In the genomic region with DNA sequence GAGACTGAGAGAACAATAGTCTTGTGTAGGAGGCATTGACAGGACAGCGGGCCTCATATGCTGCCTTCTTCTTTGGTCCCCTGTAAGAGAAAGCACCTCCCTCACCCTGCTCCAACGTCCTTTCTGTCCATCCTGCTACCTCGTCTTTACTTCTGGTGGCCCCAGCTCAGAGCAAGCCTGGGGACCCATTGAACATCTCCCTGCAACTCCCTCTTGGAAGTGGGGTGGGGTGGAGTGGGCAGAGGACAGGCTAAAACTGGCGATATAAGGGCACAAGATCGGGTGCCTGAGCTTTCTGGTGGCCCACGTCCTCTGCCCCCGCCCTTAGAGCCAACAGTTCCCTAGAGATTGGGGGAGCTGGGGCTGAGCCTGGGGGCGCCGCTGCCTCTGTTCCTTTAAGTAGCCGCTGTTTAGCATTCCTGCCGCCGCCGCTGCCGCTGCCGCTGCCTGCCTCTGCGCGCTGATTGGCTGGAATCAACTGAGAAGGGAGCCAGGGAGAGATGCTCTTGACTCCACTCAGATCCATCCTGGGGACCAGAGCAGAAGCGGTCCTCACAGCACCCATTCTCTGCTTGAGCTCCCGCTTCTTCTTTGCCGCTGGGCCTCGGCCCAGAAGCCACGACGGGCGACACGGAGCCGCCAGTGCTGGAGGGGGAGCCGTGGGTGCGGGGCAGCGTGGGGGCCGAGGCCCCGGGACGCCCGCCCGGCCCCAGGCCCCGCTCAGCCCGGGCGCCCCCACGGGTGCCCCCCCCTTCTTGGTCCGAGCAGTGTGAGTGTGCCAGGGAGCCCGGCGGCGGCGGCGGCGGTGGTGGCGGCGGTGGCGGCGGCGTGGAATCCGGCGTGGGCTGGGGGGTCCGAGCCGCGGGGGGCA, we compare ENCODE assay signal across 8 cellular contexts. TPM values are rescaled to one million over a fixed set of nuclear protein-coding genes. Genes with fewer than 3 reads are reported as not detected.
A peak's percentile ranks its signal among the peaks of the same experiment; 100 is the strongest.
DNase-seq lines count a peak whose midpoint lies in the region; ATAC-seq and TF ChIP-seq lines count a peak whose summit lies in the region.

DLG3 (plus strand) TSS at position 510 of the 871 bp plus-strand sequence. CDS start 367 bp downstream, outside the sequence.

- no peak for TF ChIP-seq CTCF in endodermal cell (conservative IDR thresholded peaks at IDR 0.05)

- no peaks in the 10 kb centered on the region for H3F3A ChIP-seq in GM23248 (ENCODE audit: insufficient read depth)

- H3K27ac Mint-ChIP-seq in endodermal cell: no peak within 1 kb of the TSS

- peaks cover 46% of the 10 kb centered on the region for H3K9me3 Mint-ChIP-seq in endodermal cell

- no peak within 1 kb of the TSS for H3K9ac ChIP-seq in GM23248
- no peak within 1 kb of the TSS for H3K9ac ChIP-seq in endodermal cell (ENCODE audit: extremely low read depth, low read length, poor library complexity, severe bottlenecking)

- 8 to 9% methylated on average over 11 to 15 of the region's 55 CpGs for WGBS in GM23248 (ENCODE audit: low coverage in 1 of 2, low lambda C conversion rate in 2 of 2, missing lambda C conversion rate in 2 of 2), 2 experiments
- 10 to 45% methylated on average over 4 to 45 of the region's 55 CpGs for whole genome bisulfite sequencing in endodermal cell (ENCODE audit: insufficient coverage in 1 of 2, insufficient read length in 1 of 2), 2 experiments

- no peaks in the 10 kb centered on the region for H3K9me3 ChIP-seq in GM23248 (ENCODE audit: low read depth)
- no peaks in the 10 kb centered on the region for H3K9me3 ChIP-seq in endodermal cell (ENCODE audit: control insufficient read depth, low read length)

- no peak within 1 kb of the TSS for H3K4me3 Mint-ChIP-seq in endodermal cell

- H3K4me1 Mint-ChIP-seq in endodermal cell: no peaks in the 10 kb centered on the region

- 0 out of 2 replicates have a peak within 1 kb of the TSS, but pooled peaks have one; percentile 30 for H2AFZ ChIP-seq in GM23248

- H3K27me3 Mint-ChIP-seq in endodermal cell (ENCODE audit: insufficient read depth): peaks cover 57% of the 10 kb centered on the region

- in situ Hi-C loops in GM23248 (cut with MboI) (no loop called here), SK-MEL-5 (cut with HindIII; ENCODE audit: low pct_unique_long_range_greater_than_20kb, low sequenced_read_pairs) (no loop called here)

- H3K27ac ChIP-seq in GM23248 (no peak within 1 kb of the TSS), endodermal cell (ENCODE audit: low read depth, low read length) (no peak within 1 kb of the TSS)

- H3K36me3 Mint-ChIP-seq in endodermal cell (ENCODE audit: low read depth): peaks cover 2% of the 10 kb centered on the region

- 0 out of 2 replicates have a peak within 1 kb of the TSS, but pooled peaks have one; percentile 37 for H3K4me3 ChIP-seq in GM23248
- H3K4me3 ChIP-seq in endodermal cell (ENCODE audit: low read length): no peak within 1 kb of the TSS

- ATAC-seq in GM18498 (IDR thresholded peaks at IDR 0.05; ENCODE audit: unreplicated experiment): no peak
- no peak for ATAC-seq in GM19328 (IDR thresholded peaks at IDR 0.05; ENCODE audit: unreplicated experiment)
- ATAC-seq in HG03520 (IDR thresholded peaks at IDR 0.05; ENCODE audit: unreplicated experiment): no peak

- H3K27me3 ChIP-seq in GM23248 (replicated peaks; ENCODE audit: insufficient read depth): no peaks in the 10 kb centered on the region
- peaks cover 41% of the 10 kb centered on the region for H3K27me3 ChIP-seq in endodermal cell (ENCODE audit: control insufficient read depth, insufficient read depth, low read length, poor library complexity, severe bottlenecking)

- H3K4me2 ChIP-seq in GM23248 (ENCODE audit: unreplicated experiment): no peak within 1 kb of the TSS

- no peaks in the 10 kb centered on the region for H3K36me3 ChIP-seq in GM23248 (ENCODE audit: low read depth)
- no peaks in the 10 kb centered on the region for H3K36me3 ChIP-seq in endodermal cell (ENCODE audit: control insufficient read depth, insufficient read depth, low read length)

- no peaks in the 10 kb centered on the region for H3K9me2 ChIP-seq in GM23248 (ENCODE audit: insufficient read depth)

- no peaks in the 10 kb centered on the region for H4K20me1 ChIP-seq in GM23248 (ENCODE audit: insufficient read depth)

- H3K4me1 ChIP-seq in GM23248 (ENCODE audit: insufficient read depth) (no peaks in the 10 kb centered on the region), endodermal cell (ENCODE audit: control insufficient read depth, insufficient read depth, low read length) (no peaks in the 10 kb centered on the region)

- DNase-seq in AG08395 (ENCODE audit: low spot score) (peak; percentile 71), GM23248 (peak; percentile 60), SK-MEL-5 (ENCODE audit: low read depth, low spot score) (peak; percentile 30), endodermal cell (peak; percentile 86), mucosa of gallbladder (ENCODE audit: low spot score) (no peak)

- no peaks in the 10 kb centered on the region for H3K79me2 ChIP-seq in GM23248 (ENCODE audit: insufficient read depth)

RNA-seq across cellular contexts. Expression of gene DLG3, which starts in this region (rescaled TPM):
- total RNA-seq in GM23248 (2014; rRNA removed; shearing (Covaris generic)): 1.9 TPM in 2 replicates
- polyA plus RNA-seq in GM23248 (2016; fragmentation: Nextera tagmentation; extraction: Ambion mirVana): 1.2 and 1.7 TPM in 2 replicates
- 0.64 and 2.5 TPM in 2 replicates for total RNA-seq in SK-MEL-5 (2014; rRNA removed; shearing (Covaris generic))
- 0.96 and 5.2 TPM in 2 replicates for polyA plus RNA-seq in SK-MEL-5 (2015; cell fraction: cytosol; rRNA removed)
- polyA plus RNA-seq in SK-MEL-5 (2015; cell fraction: nucleus; rRNA removed): 1.6 and 4.4 TPM in 2 replicates
- total RNA-seq in endodermal cell (10 to 100 TPM; 53.9 to 59.4 TPM), mucosa of gallbladder (59.9 TPM)
- 33.7 TPM for polyA plus RNA-seq in endodermal cell (2013, experiment 1 of 2)
- polyA plus RNA-seq in endodermal cell (2013, experiment 2 of 2): 31.8 TPM

Comparison
In these comparisons a context has a peak if more than half of its experiments do, and no peak if none do; other contexts are left out.
1. RNA of gene DLG3 (total RNA-seq): 59.9 TPM in mucosa of gallbladder (single experiment) and 53.9 to 59.4 TPM in endodermal cell; 0.64 to 2.5 TPM in SK-MEL-5 and 1.9 TPM in GM23248; every median in the first group is over 10 times any median in the second.